ENCODE assay signal across 1 cellular context in genomic region chr17:77160032-77160876, GRCh38.
TF ChIP-seq lines count a peak whose summit lies in the region.

No MANE protein-coding gene starts in this region.

TF ChIP-seq in HepG2, 621 proteins besides CTCF, POLR2A, EP300 and RAD21:
- TF ChIP-seq ZNF224 (CRISPR knock-in tag; IDR thresholded peaks at IDR 0.05) (no peak), ARID3A (IDR thresholded peaks at IDR 0.05; ENCODE audit: low read depth, low read length) (peak; percentile 42; the same call in 1 of the 2 replicates), CBX2 (IDR thresholded peaks at IDR 0.05; ENCODE audit: low read depth, low read length) (no peak), CBX2 (CRISPR knock-in tag; IDR thresholded peaks at IDR 0.05; ENCODE audit: low read depth) (no peak), REL (CRISPR knock-in tag; conservative IDR thresholded peaks at IDR 0.05) (no peak), ZNF672 (CRISPR knock-in tag; IDR thresholded peaks at IDR 0.05) (no peak), PHB2 (IDR thresholded peaks at IDR 0.05; ENCODE audit: partially characterized antibody) (no peak), SATB2 (CRISPR knock-in tag; IDR thresholded peaks at IDR 0.05) (no peak), DMAP1 (CRISPR knock-in tag; IDR thresholded peaks at IDR 0.05) (no peak), ZNF83 (CRISPR knock-in tag; IDR thresholded peaks at IDR 0.05; ENCODE audit: borderline replicate concordance) (no peak), RCOR2 (CRISPR knock-in tag; IDR thresholded peaks at IDR 0.05) (peak; percentile 31; the same call in 1 of the 2 replicates), ZNF335 (CRISPR knock-in tag; IDR thresholded peaks at IDR 0.05) (no peak), ZBTB8A (CRISPR knock-in tag; IDR thresholded peaks at IDR 0.05; ENCODE audit: borderline replicate concordance, low read depth) (no peak), FLYWCH1 (CRISPR knock-in tag; IDR thresholded peaks at IDR 0.05) (no peak), RXRB (CRISPR knock-in tag; IDR thresholded peaks at IDR 0.05; ENCODE audit: borderline replicate concordance) (peak; percentile 34; the same call in 1 of the 2 replicates), ASH2L (IDR thresholded peaks at IDR 0.05; ENCODE audit: insufficient read length, low read depth, low read length) (peak; percentile 13), CREM (IDR thresholded peaks at IDR 0.05) (0 out of 2 replicates have a peak, but pooled peaks have one; percentile 16), CREM (CRISPR knock-in tag; IDR thresholded peaks at IDR 0.05) (no peak), TAF15 (IDR thresholded peaks at IDR 0.05; ENCODE audit: low read depth, low read length, poor library complexity, severe bottlenecking) (no peak), NFIB (CRISPR knock-in tag; IDR thresholded peaks at IDR 0.05; ENCODE audit: borderline replicate concordance) (no peak), TFE3 (CRISPR knock-in tag; IDR thresholded peaks at IDR 0.05) (peak; percentile 72), ISX (CRISPR knock-in tag; conservative IDR thresholded peaks at IDR 0.05) (no peak), TFAP4 (IDR thresholded peaks at IDR 0.05; ENCODE audit: borderline replicate concordance, low read depth) (peak; percentile 16; the same call in 1 of the 2 replicates), TEAD3 (CRISPR knock-in tag; optimal IDR thresholded peaks at IDR 0.05; ENCODE audit: borderline replicate concordance) (peak; percentile 70), SPEN (CRISPR knock-in tag; IDR thresholded peaks at IDR 0.05; ENCODE audit: low read depth) (no peak), ZNF556 (CRISPR knock-in tag; IDR thresholded peaks at IDR 0.05; ENCODE audit: borderline replicate concordance) (no peak), PITX1 (CRISPR knock-in tag; IDR thresholded peaks at IDR 0.05) (peak; percentile 82), FOXJ3 (CRISPR knock-in tag; IDR thresholded peaks at IDR 0.05; ENCODE audit: borderline replicate concordance) (0 out of 2 replicates have a peak, but pooled peaks have one; percentile 43), KLF13 (CRISPR knock-in tag; IDR thresholded peaks at IDR 0.05) (no peak), TBX3 (IDR thresholded peaks at IDR 0.05; ENCODE audit: borderline replicate concordance) (0 out of 2 replicates have a peak, but pooled peaks have one; percentile 14), FOXA3 (CRISPR knock-in tag; IDR thresholded peaks at IDR 0.05) (peak; percentile 24; the same call in 1 of the 2 replicates), ATF6 (CRISPR knock-in tag; conservative IDR thresholded peaks at IDR 0.05) (no peak), GMEB1 (CRISPR knock-in tag; IDR thresholded peaks at IDR 0.05; ENCODE audit: borderline replicate concordance) (no peak), ZNF569 (CRISPR knock-in tag; IDR thresholded peaks at IDR 0.05; ENCODE audit: borderline replicate concordance) (no peak), GATAD2A (CRISPR knock-in tag; IDR thresholded peaks at IDR 0.05) (peak; percentile 31), NR2F1 (CRISPR knock-in tag; IDR thresholded peaks at IDR 0.05) (0 out of 4 replicates have a peak, but pooled peaks of 1 of the 2 experiments have one; percentile 40), SAP130 (CRISPR knock-in tag; IDR thresholded peaks at IDR 0.05; ENCODE audit: low read depth) (peak; percentile 19), HOXA3 (CRISPR knock-in tag; IDR thresholded peaks at IDR 0.05) (no peak), MBD4 (IDR thresholded peaks at IDR 0.05; ENCODE audit: borderline replicate concordance, low read length) (no peak), NCOA5 (CRISPR knock-in tag; IDR thresholded peaks at IDR 0.05) (no peak), ATAD3A (CRISPR knock-in tag; IDR thresholded peaks at IDR 0.05) (no peak), TCF7L2 (IDR thresholded peaks at IDR 0.05; ENCODE audit: low read depth, low read length) (no peak), ARID5B (CRISPR knock-in tag; IDR thresholded peaks at IDR 0.05) (peak; percentile 20; the same call in 1 of the 2 replicates), HDAC1 (CRISPR knock-in tag; IDR thresholded peaks at IDR 0.05) (no peak), HNRNPH1 (optimal IDR thresholded peaks at IDR 0.05; ENCODE audit: low read depth, low read length) (no peak), USF2 (IDR thresholded peaks at IDR 0.05; ENCODE audit: low read depth, low read length) (no peak), USF2 (CRISPR knock-in tag; IDR thresholded peaks at IDR 0.05; ENCODE audit: borderline replicate concordance) (no peak; the same call in 1 of the 2 replicates), GFI1 (CRISPR knock-in tag; IDR thresholded peaks at IDR 0.05; ENCODE audit: borderline replicate concordance) (peak; percentile 56; the same call in 1 of the 2 replicates), PRPF4 (IDR thresholded peaks at IDR 0.05; ENCODE audit: low read depth, low read length, poor library complexity, severe bottlenecking) (no peak), FOXA1 (IDR thresholded peaks at IDR 0.05) (no peak), FOXA1 (CRISPR knock-in tag; IDR thresholded peaks at IDR 0.05) (peak; percentile 72), TEAD2 (CRISPR knock-in tag; IDR thresholded peaks at IDR 0.05) (no peak), ZKSCAN1 (IDR thresholded peaks at IDR 0.05; ENCODE audit: low read length) (no peak)
